1 cellular context compared by ENCODE assay signal in the genomic region with DNA sequence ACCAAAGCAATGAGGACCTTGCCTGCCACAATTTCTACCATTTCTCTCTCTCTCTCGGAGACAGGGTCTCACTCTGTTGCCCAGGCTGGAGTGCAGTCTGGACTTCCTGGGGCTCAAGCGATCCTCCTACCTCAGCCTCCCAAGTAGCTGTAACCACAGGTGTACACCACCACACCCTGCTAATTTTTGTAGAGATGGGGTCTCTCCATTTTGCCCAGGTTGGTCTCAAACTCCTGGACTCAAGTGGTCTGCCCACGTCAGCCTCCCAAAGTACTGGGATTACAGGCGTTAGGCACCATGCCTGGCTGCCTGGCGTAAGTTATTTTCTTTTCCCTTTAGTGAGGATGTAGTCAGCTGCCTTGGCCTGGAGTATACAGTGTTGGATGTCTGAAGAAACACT.
A peak's percentile ranks its signal among the peaks of the same experiment; 100 is the strongest.
TF ChIP-seq lines count a peak whose summit lies in the region.

No MANE protein-coding gene starts in this region.

TF ChIP-seq in HepG2, 621 proteins besides CTCF, POLR2A, EP300 and RAD21:
- TF ChIP-seq ZNF460 (CRISPR knock-in tag; IDR thresholded peaks at IDR 0.05; ENCODE audit: borderline replicate concordance) (peak; percentile 56), ZNF121 (CRISPR knock-in tag; IDR thresholded peaks at IDR 0.05) (0 out of 2 replicates have a peak, but pooled peaks have one; percentile 13), POLR2G (IDR thresholded peaks at IDR 0.05; ENCODE audit: low read depth, low read length) (no peak), TFDP2 (CRISPR knock-in tag; IDR thresholded peaks at IDR 0.05) (no peak)
